In the genomic region with DNA sequence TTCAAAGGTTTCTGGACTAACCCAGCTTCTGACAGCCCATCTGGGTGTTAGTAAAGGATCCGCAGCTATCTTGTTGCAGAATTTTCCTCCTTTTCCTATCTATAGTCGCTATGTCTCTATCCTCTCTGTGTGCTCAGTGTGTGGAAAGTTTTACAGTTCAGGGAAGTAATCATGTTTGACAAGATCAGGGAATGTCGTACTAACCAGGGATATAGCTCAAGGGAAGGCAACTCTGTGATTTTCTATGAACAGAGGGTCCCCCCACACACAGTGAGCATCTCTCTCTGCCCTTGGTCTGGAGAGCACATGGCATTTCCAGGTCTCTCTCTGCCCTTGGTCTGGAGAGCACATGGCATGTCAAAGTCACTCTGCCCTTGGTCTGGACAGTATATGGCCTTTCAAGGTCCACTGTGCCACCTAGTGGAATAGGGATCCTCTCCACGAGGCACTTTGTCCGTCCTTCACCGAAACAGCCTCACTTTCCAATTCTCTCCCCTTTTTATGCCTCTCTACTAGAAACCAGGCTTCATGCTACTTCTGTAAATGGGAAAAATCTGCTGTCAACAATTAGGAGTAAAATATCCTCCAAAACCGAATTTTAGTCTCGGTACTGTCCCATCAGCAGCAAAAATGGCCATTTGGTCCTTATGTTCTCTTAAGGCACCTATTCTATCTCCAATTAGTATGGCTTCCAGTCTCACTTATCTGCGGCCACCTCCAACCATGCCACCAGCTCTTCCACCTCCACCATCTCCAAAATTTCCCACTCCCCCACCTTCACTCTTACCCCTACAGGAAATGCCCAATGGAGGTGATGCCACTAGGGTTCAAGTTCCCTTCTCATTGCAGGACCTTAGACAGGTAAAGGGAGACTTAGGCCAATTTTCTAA, we compare ENCODE assay signal across 1 cellular context.
TF ChIP-seq lines count a peak whose summit lies in the region.

No MANE protein-coding gene starts in this region.

TF ChIP-seq in K562, 482 proteins besides CTCF, POLR2A, EP300 and RAD21 (continued from another document and continues in another):
- TF ChIP-seq, protein P1, sequence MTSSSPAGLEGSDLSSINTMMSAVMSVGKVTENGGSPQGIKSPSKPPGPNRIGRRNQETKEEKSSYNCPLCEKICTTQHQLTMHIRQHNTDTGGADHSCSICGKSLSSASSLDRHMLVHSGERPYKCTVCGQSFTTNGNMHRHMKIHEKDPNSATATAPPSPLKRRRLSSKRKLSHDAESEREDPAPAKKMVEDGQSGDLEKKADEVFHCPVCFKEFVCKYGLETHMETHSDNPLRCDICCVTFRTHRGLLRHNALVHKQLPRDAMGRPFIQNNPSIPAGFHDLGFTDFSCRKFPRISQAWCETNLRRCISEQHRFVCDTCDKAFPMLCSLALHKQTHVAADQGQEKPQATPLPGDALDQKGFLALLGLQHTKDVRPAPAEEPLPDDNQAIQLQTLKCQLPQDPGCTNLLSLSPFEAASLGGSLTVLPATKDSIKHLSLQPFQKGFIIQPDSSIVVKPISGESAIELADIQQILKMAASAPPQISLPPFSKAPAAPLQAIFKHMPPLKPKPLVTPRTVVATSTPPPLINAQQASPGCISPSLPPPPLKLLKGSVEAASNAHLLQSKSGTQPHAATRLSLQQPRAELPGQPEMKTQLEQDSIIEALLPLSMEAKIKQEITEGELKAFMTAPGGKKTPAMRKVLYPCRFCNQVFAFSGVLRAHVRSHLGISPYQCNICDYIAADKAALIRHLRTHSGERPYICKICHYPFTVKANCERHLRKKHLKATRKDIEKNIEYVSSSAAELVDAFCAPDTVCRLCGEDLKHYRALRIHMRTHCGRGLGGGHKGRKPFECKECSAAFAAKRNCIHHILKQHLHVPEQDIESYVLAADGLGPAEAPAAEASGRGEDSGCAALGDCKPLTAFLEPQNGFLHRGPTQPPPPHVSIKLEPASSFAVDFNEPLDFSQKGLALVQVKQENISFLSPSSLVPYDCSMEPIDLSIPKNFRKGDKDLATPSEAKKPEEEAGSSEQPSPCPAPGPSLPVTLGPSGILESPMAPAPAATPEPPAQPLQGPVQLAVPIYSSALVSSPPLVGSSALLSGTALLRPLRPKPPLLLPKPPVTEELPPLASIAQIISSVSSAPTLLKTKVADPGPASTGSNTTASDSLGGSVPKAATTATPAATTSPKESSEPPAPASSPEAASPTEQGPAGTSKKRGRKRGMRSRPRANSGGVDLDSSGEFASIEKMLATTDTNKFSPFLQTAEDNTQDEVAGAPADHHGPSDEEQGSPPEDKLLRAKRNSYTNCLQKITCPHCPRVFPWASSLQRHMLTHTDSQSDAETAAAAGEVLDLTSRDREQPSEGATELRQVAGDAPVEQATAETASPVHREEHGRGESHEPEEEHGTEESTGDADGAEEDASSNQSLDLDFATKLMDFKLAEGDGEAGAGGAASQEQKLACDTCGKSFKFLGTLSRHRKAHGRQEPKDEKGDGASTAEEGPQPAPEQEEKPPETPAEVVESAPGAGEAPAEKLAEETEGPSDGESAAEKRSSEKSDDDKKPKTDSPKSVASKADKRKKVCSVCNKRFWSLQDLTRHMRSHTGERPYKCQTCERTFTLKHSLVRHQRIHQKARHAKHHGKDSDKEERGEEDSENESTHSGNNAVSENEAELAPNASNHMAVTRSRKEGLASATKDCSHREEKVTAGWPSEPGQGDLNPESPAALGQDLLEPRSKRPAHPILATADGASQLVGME (CRISPR knock-in tag; IDR thresholded peaks at IDR 0.05), result no peak
- TF ChIP-seq, protein P2, sequence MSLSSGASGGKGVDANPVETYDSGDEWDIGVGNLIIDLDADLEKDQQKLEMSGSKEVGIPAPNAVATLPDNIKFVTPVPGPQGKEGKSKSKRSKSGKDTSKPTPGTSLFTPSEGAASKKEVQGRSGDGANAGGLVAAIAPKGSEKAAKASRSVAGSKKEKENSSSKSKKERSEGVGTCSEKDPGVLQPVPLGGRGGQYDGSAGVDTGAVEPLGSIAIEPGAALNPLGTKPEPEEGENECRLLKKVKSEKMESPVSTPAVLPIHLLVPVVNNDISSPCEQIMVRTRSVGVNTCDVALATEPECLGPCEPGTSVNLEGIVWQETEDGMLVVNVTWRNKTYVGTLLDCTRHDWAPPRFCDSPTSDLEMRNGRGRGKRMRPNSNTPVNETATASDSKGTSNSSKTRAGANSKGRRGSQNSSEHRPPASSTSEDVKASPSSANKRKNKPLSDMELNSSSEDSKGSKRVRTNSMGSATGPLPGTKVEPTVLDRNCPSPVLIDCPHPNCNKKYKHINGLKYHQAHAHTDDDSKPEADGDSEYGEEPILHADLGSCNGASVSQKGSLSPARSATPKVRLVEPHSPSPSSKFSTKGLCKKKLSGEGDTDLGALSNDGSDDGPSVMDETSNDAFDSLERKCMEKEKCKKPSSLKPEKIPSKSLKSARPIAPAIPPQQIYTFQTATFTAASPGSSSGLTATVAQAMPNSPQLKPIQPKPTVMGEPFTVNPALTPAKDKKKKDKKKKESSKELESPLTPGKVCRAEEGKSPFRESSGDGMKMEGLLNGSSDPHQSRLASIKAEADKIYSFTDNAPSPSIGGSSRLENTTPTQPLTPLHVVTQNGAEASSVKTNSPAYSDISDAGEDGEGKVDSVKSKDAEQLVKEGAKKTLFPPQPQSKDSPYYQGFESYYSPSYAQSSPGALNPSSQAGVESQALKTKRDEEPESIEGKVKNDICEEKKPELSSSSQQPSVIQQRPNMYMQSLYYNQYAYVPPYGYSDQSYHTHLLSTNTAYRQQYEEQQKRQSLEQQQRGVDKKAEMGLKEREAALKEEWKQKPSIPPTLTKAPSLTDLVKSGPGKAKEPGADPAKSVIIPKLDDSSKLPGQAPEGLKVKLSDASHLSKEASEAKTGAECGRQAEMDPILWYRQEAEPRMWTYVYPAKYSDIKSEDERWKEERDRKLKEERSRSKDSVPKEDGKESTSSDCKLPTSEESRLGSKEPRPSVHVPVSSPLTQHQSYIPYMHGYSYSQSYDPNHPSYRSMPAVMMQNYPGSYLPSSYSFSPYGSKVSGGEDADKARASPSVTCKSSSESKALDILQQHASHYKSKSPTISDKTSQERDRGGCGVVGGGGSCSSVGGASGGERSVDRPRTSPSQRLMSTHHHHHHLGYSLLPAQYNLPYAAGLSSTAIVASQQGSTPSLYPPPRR (CRISPR knock-in tag; IDR thresholded peaks at IDR 0.05; ENCODE audit: borderline replicate concordance), result 0 out of 2 replicates have a peak, but pooled peaks have one; percentile 71
- TF ChIP-seq, protein P3, sequence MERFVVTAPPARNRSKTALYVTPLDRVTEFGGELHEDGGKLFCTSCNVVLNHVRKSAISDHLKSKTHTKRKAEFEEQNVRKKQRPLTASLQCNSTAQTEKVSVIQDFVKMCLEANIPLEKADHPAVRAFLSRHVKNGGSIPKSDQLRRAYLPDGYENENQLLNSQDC (CRISPR knock-in tag; IDR thresholded peaks at IDR 0.05), result no peak
- TF ChIP-seq U2AF2 (optimal IDR thresholded peaks at IDR 0.05; ENCODE audit: low read depth, low read length) (no peak), ZNF699 (CRISPR knock-in tag; IDR thresholded peaks at IDR 0.05; ENCODE audit: insufficient replicate concordance) (no peak), NR2C2 (CRISPR knock-in tag; IDR thresholded peaks at IDR 0.05) (peak; percentile 74; the same call in 1 of the 2 replicates), NR2C2 (tag; IDR thresholded peaks at IDR 0.05) (no peak), CEBPG (CRISPR knock-in tag; IDR thresholded peaks at IDR 0.05) (peak; percentile 17; the same call in 1 of the 2 replicates), CEBPG (tag; conservative IDR thresholded peaks at IDR 0.05 in 1 of 2, IDR thresholded peaks at IDR 0.05 in 1 of 2) (no peak), FOXM1 (IDR thresholded peaks at IDR 0.05; ENCODE audit: low read depth) (no peak), FOXM1 (CRISPR knock-in tag; IDR thresholded peaks at IDR 0.05; ENCODE audit: low read depth) (no peak), TEAD1 (CRISPR knock-in tag; IDR thresholded peaks at IDR 0.05) (peak in 1 of 2 experiments; percentile 60; a peak in 1 of 4 replicates), PPARD (CRISPR knock-in tag; IDR thresholded peaks at IDR 0.05) (no peak)
- TF ChIP-seq, protein P4, sequence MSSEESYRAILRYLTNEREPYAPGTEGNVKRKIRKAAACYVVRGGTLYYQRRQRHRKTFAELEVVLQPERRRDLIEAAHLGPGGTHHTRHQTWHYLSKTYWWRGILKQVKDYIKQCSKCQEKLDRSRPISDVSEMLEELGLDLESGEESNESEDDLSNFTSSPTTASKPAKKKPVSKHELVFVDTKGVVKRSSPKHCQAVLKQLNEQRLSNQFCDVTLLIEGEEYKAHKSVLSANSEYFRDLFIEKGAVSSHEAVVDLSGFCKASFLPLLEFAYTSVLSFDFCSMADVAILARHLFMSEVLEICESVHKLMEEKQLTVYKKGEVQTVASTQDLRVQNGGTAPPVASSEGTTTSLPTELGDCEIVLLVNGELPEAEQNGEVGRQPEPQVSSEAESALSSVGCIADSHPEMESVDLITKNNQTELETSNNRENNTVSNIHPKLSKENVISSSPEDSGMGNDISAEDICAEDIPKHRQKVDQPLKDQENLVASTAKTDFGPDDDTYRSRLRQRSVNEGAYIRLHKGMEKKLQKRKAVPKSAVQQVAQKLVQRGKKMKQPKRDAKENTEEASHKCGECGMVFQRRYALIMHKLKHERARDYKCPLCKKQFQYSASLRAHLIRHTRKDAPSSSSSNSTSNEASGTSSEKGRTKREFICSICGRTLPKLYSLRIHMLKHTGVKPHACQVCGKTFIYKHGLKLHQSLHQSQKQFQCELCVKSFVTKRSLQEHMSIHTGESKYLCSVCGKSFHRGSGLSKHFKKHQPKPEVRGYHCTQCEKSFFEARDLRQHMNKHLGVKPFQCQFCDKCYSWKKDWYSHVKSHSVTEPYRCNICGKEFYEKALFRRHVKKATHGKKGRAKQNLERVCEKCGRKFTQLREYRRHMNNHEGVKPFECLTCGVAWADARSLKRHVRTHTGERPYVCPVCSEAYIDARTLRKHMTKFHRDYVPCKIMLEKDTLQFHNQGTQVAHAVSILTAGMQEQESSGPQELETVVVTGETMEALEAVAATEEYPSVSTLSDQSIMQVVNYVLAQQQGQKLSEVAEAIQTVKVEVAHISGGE (CRISPR knock-in tag; IDR thresholded peaks at IDR 0.05), result no peak
- TF ChIP-seq, protein P5, sequence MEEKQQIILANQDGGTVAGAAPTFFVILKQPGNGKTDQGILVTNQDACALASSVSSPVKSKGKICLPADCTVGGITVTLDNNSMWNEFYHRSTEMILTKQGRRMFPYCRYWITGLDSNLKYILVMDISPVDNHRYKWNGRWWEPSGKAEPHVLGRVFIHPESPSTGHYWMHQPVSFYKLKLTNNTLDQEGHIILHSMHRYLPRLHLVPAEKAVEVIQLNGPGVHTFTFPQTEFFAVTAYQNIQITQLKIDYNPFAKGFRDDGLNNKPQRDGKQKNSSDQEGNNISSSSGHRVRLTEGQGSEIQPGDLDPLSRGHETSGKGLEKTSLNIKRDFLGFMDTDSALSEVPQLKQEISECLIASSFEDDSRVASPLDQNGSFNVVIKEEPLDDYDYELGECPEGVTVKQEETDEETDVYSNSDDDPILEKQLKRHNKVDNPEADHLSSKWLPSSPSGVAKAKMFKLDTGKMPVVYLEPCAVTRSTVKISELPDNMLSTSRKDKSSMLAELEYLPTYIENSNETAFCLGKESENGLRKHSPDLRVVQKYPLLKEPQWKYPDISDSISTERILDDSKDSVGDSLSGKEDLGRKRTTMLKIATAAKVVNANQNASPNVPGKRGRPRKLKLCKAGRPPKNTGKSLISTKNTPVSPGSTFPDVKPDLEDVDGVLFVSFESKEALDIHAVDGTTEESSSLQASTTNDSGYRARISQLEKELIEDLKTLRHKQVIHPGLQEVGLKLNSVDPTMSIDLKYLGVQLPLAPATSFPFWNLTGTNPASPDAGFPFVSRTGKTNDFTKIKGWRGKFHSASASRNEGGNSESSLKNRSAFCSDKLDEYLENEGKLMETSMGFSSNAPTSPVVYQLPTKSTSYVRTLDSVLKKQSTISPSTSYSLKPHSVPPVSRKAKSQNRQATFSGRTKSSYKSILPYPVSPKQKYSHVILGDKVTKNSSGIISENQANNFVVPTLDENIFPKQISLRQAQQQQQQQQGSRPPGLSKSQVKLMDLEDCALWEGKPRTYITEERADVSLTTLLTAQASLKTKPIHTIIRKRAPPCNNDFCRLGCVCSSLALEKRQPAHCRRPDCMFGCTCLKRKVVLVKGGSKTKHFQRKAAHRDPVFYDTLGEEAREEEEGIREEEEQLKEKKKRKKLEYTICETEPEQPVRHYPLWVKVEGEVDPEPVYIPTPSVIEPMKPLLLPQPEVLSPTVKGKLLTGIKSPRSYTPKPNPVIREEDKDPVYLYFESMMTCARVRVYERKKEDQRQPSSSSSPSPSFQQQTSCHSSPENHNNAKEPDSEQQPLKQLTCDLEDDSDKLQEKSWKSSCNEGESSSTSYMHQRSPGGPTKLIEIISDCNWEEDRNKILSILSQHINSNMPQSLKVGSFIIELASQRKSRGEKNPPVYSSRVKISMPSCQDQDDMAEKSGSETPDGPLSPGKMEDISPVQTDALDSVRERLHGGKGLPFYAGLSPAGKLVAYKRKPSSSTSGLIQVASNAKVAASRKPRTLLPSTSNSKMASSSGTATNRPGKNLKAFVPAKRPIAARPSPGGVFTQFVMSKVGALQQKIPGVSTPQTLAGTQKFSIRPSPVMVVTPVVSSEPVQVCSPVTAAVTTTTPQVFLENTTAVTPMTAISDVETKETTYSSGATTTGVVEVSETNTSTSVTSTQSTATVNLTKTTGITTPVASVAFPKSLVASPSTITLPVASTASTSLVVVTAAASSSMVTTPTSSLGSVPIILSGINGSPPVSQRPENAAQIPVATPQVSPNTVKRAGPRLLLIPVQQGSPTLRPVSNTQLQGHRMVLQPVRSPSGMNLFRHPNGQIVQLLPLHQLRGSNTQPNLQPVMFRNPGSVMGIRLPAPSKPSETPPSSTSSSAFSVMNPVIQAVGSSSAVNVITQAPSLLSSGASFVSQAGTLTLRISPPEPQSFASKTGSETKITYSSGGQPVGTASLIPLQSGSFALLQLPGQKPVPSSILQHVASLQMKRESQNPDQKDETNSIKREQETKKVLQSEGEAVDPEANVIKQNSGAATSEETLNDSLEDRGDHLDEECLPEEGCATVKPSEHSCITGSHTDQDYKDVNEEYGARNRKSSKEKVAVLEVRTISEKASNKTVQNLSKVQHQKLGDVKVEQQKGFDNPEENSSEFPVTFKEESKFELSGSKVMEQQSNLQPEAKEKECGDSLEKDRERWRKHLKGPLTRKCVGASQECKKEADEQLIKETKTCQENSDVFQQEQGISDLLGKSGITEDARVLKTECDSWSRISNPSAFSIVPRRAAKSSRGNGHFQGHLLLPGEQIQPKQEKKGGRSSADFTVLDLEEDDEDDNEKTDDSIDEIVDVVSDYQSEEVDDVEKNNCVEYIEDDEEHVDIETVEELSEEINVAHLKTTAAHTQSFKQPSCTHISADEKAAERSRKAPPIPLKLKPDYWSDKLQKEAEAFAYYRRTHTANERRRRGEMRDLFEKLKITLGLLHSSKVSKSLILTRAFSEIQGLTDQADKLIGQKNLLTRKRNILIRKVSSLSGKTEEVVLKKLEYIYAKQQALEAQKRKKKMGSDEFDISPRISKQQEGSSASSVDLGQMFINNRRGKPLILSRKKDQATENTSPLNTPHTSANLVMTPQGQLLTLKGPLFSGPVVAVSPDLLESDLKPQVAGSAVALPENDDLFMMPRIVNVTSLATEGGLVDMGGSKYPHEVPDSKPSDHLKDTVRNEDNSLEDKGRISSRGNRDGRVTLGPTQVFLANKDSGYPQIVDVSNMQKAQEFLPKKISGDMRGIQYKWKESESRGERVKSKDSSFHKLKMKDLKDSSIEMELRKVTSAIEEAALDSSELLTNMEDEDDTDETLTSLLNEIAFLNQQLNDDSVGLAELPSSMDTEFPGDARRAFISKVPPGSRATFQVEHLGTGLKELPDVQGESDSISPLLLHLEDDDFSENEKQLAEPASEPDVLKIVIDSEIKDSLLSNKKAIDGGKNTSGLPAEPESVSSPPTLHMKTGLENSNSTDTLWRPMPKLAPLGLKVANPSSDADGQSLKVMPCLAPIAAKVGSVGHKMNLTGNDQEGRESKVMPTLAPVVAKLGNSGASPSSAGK (IDR thresholded peaks at IDR 0.05), result no peak
- TF ChIP-seq, protein P6, sequence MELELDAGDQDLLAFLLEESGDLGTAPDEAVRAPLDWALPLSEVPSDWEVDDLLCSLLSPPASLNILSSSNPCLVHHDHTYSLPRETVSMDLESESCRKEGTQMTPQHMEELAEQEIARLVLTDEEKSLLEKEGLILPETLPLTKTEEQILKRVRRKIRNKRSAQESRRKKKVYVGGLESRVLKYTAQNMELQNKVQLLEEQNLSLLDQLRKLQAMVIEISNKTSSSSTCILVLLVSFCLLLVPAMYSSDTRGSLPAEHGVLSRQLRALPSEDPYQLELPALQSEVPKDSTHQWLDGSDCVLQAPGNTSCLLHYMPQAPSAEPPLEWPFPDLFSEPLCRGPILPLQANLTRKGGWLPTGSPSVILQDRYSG (tag; conservative IDR thresholded peaks at IDR 0.05; ENCODE audit: low read depth), result no peak
